Comparison of ENCODE assay signal across 24 cellular contexts in genomic region chr17:19943599-19943998, GRCh38. TPM values are rescaled to one million over a fixed set of nuclear protein-coding genes. Genes with fewer than 3 reads are reported as not detected.
DNase-seq lines count a peak whose midpoint lies in the region; ATAC-seq, FAIRE-seq and TF ChIP-seq lines count a peak whose summit lies in the region.
"Had no signal": no experiment of that assay in that cellular context is flagged by ENCODE, and none has a peak within 500 bp of the region (broad histone marks: within the 10 kb centered on the region; RNA-seq: fewer than 3 reads in every experiment).

No MANE protein-coding gene starts in this region.

- CTCF ChIA-PET in CD4-positive, alpha-beta T cell (lab: Charles Lee) = no interaction called here

- no peak for TF ChIP-seq CTCF in C4-2B (conservative IDR thresholded peaks at IDR 0.05)
- TF ChIP-seq CTCF in CD4-positive, alpha-beta T cell (IDR thresholded peaks at IDR 0.05) = no peak

- H3K4me1 Mint-ChIP-seq in CD4-positive, alpha-beta T cell (ENCODE audit: low read depth) = peaks cover 62% of the 10 kb centered on the region
- peaks cover 26 to 65% (median 54%) of the 10 kb centered on the region in 4 donors for H3K4me1 Mint-ChIP-seq in naive thymus-derived CD8-positive, alpha-beta T cell

- H3K27me3 Mint-ChIP-seq in CD4-positive, alpha-beta T cell = no peaks in the 10 kb centered on the region
- no peaks in the 10 kb centered on the region for H3K27me3 Mint-ChIP-seq in naive thymus-derived CD8-positive, alpha-beta T cell

- no peaks in the 10 kb centered on the region for H3K27me3 ChIP-seq in CD4-positive, alpha-beta T cell (ENCODE audit: control insufficient read depth, insufficient read depth, low read length)
- H3K27me3 ChIP-seq: SJSA1 had no signal

- H3K27ac Mint-ChIP-seq in CD4-positive, alpha-beta T cell = peak overlapping the region; percentile 82
- H3K27ac Mint-ChIP-seq in naive thymus-derived CD8-positive, alpha-beta T cell = peak overlapping the region in 8 of 10 donors; percentile 13 to 82 (median 69)

- peak overlapping the region; percentile 55; the same call in 1 of the 2 replicates for H3K27ac ChIP-seq in C4-2B
- no peak overlapping the region for H3K27ac ChIP-seq in CD4-positive, alpha-beta T cell (ENCODE audit: low read depth, low read length)
- H3K27ac ChIP-seq: HL-60, SJSA1 had no signal

- DNase-seq in CD4-positive, alpha-beta T cell = no peak
- DNase-seq in H54 (ENCODE audit: insufficient read length, low spot score) (no peak), NCI-H748 treated with DMSO at 0.1 percent for 48 hours (lab: John Stamatoyannopoulos, UW) (no peak), kidney tubule cell (ENCODE audit: low spot score) (no peak)
- no peak for DNase-seq in naive thymus-derived CD8-positive, alpha-beta T cell
- DNase-seq: C1 segment of cervical spinal cord, COR-L47, DMS79, GF-D8, NCI-H1048, NCI-H1417, NCI-H1694, NCI-H2029 treated with DMSO at 0.1 percent for 48 hours, NCI-H446 treated with DMSO at 0.1 percent for 48 hours, NCI-H526 treated with DMSO at 0.1 percent for 48 hours, Right ventricle myocardium superior, RPMI8226 had no signal

- TF ChIP-seq POLR2A in H54 (IDR thresholded peaks at IDR 0.05; ENCODE audit: low read depth, low read length) = no peak

- intact Hi-C loops in CD4-positive, alpha-beta T cell (cut with DNase I, micrococcal nuclease) = loop anchor here in 1 of 2 experiments (10.0 kb wide), 1 partner anchor 79 kb away; the partner anchor contains the start of gene ULK2

- H3K9me3 Mint-ChIP-seq in CD4-positive, alpha-beta T cell = no peaks in the 10 kb centered on the region
- no peaks in the 10 kb centered on the region for H3K9me3 Mint-ChIP-seq in naive thymus-derived CD8-positive, alpha-beta T cell

- peak; percentile 6 for FAIRE-seq in H54 (lab: Jason Lieb, UNC)
- FAIRE-seq: GM12891, H1 had no signal

- no peak overlapping the region for H3K4me3 Mint-ChIP-seq in CD4-positive, alpha-beta T cell
- H3K4me3 Mint-ChIP-seq in naive thymus-derived CD8-positive, alpha-beta T cell = no peak overlapping the region

- POLR2A ChIA-PET in CD4-positive, alpha-beta T cell (lab: Charles Lee) = no interaction called here
- POLR2A ChIA-PET in naive thymus-derived CD8-positive, alpha-beta T cell (lab: Charles Lee) = no interaction called here

- H3K36me3 Mint-ChIP-seq in CD4-positive, alpha-beta T cell (ENCODE audit: low read depth) = peaks cover 90% of the 10 kb centered on the region
- peaks cover 5 to 84% (median 7%) of the 10 kb centered on the region in 3 donors for H3K36me3 Mint-ChIP-seq in naive thymus-derived CD8-positive, alpha-beta T cell

- no peak for ATAC-seq in CD4-positive, alpha-beta T cell (ENCODE audit: poor library complexity)
- no peak for ATAC-seq in naive thymus-derived CD8-positive, alpha-beta T cell
- ATAC-seq in SK-N-SH treated with all-trans-retinoic acid at 6 μM for 48 hours = no peak
- ATAC-seq: HCT116 had no signal

- no peaks in the 10 kb centered on the region for H3K9me3 ChIP-seq in CD4-positive, alpha-beta T cell (ENCODE audit: control insufficient read depth, low read length)
- H3K9me3 ChIP-seq: SJSA1 had no signal

TF ChIP-seq in SK-N-SH treated with all-trans-retinoic acid at 6 μM for 48 hours, 23 proteins besides CTCF, POLR2A, EP300 and RAD21:
- TF ChIP-seq TCF4 (CRISPR knock-in tag; IDR thresholded peaks at IDR 0.05; ENCODE audit: borderline replicate concordance) (no peak), ZC3H10 (CRISPR knock-in tag; IDR thresholded peaks at IDR 0.05) (no peak), ZNF565 (CRISPR knock-in tag; conservative IDR thresholded peaks at IDR 0.05; ENCODE audit: low read depth) (no peak)

RNA-seq across cellular contexts. Expression of gene AKAP10, which starts 34.0 kb away (rescaled TPM):
- 10 to 100 TPM; 29.2 to 36.0 TPM for total RNA-seq in CD4-positive, alpha-beta T cell
- 10 to 100 TPM; 70.7 to 71.9 TPM for total RNA-seq in naive thymus-derived CD8-positive, alpha-beta T cell
- 10 to 100 TPM; 15.3 to 28.5 (median 17.5) TPM for polyA plus RNA-seq in naive thymus-derived CD8-positive, alpha-beta T cell
